ENCODE assay signal across 8 cellular contexts in the genomic region with DNA sequence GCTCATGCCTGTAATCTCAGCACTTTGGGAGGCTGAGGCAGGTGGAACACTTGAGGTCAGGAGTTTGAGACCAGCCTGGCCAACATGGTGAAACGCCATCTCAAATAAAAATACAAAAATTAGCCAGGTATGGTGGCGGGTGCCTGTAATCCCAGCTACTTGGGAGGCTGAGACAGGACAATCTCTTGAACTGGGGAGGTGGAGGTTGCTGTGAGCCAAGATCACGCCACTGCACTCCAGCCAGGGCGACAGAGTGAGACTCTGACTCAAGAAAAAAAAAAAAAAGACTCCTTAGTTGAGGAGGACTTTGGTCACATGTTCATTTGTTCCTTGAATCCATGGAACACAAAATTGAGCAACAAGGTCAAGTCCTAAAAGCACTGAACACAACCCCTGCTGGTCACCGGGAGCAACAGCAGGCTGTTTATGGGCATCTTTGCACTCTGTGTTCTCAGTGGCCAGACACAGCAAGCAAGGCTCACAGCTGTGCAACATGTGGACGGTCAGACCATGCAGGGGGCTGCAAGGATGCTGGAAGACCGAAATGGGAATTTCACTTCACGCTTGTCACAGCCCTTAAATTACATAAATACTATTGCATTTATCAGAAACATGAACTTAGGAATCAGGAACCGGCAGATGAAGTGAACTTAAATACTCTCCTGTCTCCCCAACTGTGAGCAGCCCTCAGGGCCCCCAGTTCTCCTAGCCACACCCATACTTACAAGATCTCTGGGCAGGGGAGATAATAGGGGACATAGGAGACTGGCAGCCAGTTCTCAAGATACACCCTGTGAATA. TPM values are rescaled to one million over a fixed set of nuclear protein-coding genes. Genes with fewer than 3 reads are reported as not detected.
DNase-seq lines count a peak whose midpoint lies in the region; ATAC-seq and TF ChIP-seq lines count a peak whose summit lies in the region.

No MANE protein-coding gene starts in this region.

- H3K36me3 ChIP-seq in PC-9 (ENCODE audit: low read depth) (no peaks in the 10 kb centered on the region), hepatocyte (replicated peaks; ENCODE audit: insufficient read depth, low read depth) (no peaks in the 10 kb centered on the region), smooth muscle cell (ENCODE audit: low read depth) (no peaks in the 10 kb centered on the region)

- intact Hi-C loops in PC-9 (cut with micrococcal nuclease; ENCODE audit: unreplicated experiment) = no loop called here

- H3K4me2 ChIP-seq in PC-9 (no peak overlapping the region), hepatocyte (no peak overlapping the region), smooth muscle cell (no peak overlapping the region)

- H3K27ac ChIP-seq in PC-9 (no peak overlapping the region), hepatocyte (peak overlapping the region; percentile 74), smooth muscle cell (ENCODE audit: low read depth) (no peak overlapping the region)

- H3K4me1 ChIP-seq in PC-9 (replicated peaks; ENCODE audit: insufficient read depth) = no peaks in the 10 kb centered on the region
- peaks cover 20% of the 10 kb centered on the region for H3K4me1 ChIP-seq in hepatocyte (ENCODE audit: insufficient read depth)
- no peaks in the 10 kb centered on the region for H3K4me1 ChIP-seq in smooth muscle cell (ENCODE audit: low read depth)

- H3K79me2 ChIP-seq in PC-9 (ENCODE audit: low read depth) (no peaks in the 10 kb centered on the region), hepatocyte (no peaks in the 10 kb centered on the region), smooth muscle cell (ENCODE audit: low read depth) (no peaks in the 10 kb centered on the region)

- no peaks in the 10 kb centered on the region for H3K9me2 ChIP-seq in PC-9 (ENCODE audit: insufficient read depth)
- H3K9me2 ChIP-seq in hepatocyte (replicated peaks; ENCODE audit: insufficient read depth) = no peaks in the 10 kb centered on the region

- WGBS in hepatocyte (ENCODE audit: low lambda C conversion rate, missing lambda C conversion rate) = 69% methylated on average over 9 of the region's 9 CpGs
- WGBS in smooth muscle cell (ENCODE audit: low lambda C conversion rate) = 71% methylated on average over 9 of the region's 9 CpGs

- BruUV-seq in PC-9 (replicated peaks; lab: Mats Ljungman, UMichigan) = no TSS peak

- H3K9ac ChIP-seq in smooth muscle cell (ENCODE audit: low read depth) = no peak overlapping the region

- peak; percentile 78 for TF ChIP-seq CTCF in PC-9 (conservative IDR thresholded peaks at IDR 0.05)
- TF ChIP-seq CTCF in hepatocyte (IDR thresholded peaks at IDR 0.05; ENCODE audit: poor library complexity) = peak; percentile 57
- peak; percentile 55 for TF ChIP-seq CTCF in smooth muscle cell (IDR thresholded peaks at IDR 0.05; ENCODE audit: borderline replicate concordance, insufficient read depth, poor library complexity, severe bottlenecking)

- H3K4me3 ChIP-seq in PC-9 (no peak overlapping the region), hepatocyte (no peak overlapping the region), smooth muscle cell (no peak overlapping the region)

- H4K20me1 ChIP-seq in PC-9 (ENCODE audit: insufficient read depth) (no peaks in the 10 kb centered on the region), hepatocyte (ENCODE audit: insufficient read depth, poor library complexity, severe bottlenecking) (no peaks in the 10 kb centered on the region), smooth muscle cell (ENCODE audit: low read depth) (peaks cover 6% of the 10 kb centered on the region)

- H3K9me3 ChIP-seq in PC-9 (ENCODE audit: insufficient read depth, low read depth) (no peaks in the 10 kb centered on the region), hepatocyte (ENCODE audit: low read depth) (no peaks in the 10 kb centered on the region), smooth muscle cell (replicated peaks; ENCODE audit: low read depth) (no peaks in the 10 kb centered on the region)

- H3K27me3 ChIP-seq in PC-9 (ENCODE audit: insufficient read depth, low read depth) = peaks cover 17% of the 10 kb centered on the region
- H3K27me3 ChIP-seq in hepatocyte = no peaks in the 10 kb centered on the region
- H3K27me3 ChIP-seq in smooth muscle cell (ENCODE audit: low read depth) = no peaks in the 10 kb centered on the region

- peak; percentile 49 for ATAC-seq in HG03342 (IDR thresholded peaks at IDR 0.05; ENCODE audit: unreplicated experiment)

- peaks cover 1% of the 10 kb centered on the region; the same call in 1 of the 2 replicates for H3F3A ChIP-seq in PC-9 (ENCODE audit: insufficient read depth, low read depth)
- peaks cover 10% of the 10 kb centered on the region for H3F3A ChIP-seq in smooth muscle cell (ENCODE audit: low read depth)

- DNase-seq in DMS114 treated with DMSO at 0.1 percent for 48 hours (lab: John Stamatoyannopoulos, UW; ENCODE audit: unreplicated experiment) = peak; percentile 26
- DNase-seq in PC-9 = peak; percentile 50 to 71
- DNase-seq in amniotic epithelial cell (ENCODE audit: low read depth) = peak; percentile 89
- DNase-seq in hepatocyte (ENCODE audit: low spot score) = peak; percentile 84
- no peak for DNase-seq in smooth muscle cell (lab: John Stamatoyannopoulos, UW; ENCODE audit: unreplicated experiment)
- DNase-seq in T-helper 9 cell = no peak
- no peak for DNase-seq in central memory CD4-positive, alpha-beta T cell

- CTCF ChIA-PET in PC-9 (lab: Charles Lee) = interaction anchor here (0.5 to 1.1 kb wide), 4 partner anchors 11 to 187 kb away, joined by 3 to 9 read pairs (median 3); a partner anchor contains a TSS

- H2AFZ ChIP-seq in PC-9 = no peak overlapping the region
- no peak overlapping the region for H2AFZ ChIP-seq in hepatocyte
- no peak overlapping the region for H2AFZ ChIP-seq in smooth muscle cell (ENCODE audit: low read depth)

- POLR2A ChIA-PET in PC-9 (lab: Charles Lee; ENCODE audit: unreplicated experiment) = interaction anchor here (1.2 kb wide), 1 partner anchor 49 kb away, joined by 24 read pairs; no protein-coding TSS in a partner anchor

RNA-seq across cellular contexts. Expression of a gene that starts 2.8 kb away (rescaled TPM):
- 1.2 and 3.0 TPM in 2 replicates for total RNA-seq in PC-9 (2021)
- 10.1 and 15.5 TPM in 2 replicates for total RNA-seq in hepatocyte
- 4.0 and 5.8 TPM in 2 replicates for polyA plus RNA-seq in hepatocyte
- 8.2 and 11.3 TPM in 2 replicates for total RNA-seq in smooth muscle cell
- 4.5 and 6.7 TPM in 2 replicates for polyA plus RNA-seq in smooth muscle cell

RNA-seq across cellular contexts. Expression of a gene that starts 39.9 kb away (rescaled TPM):
- total RNA-seq in PC-9 (2021) (24.8 and 30.0 TPM in 2 replicates), hepatocyte (26.9 and 30.9 TPM in 2 replicates), smooth muscle cell (27.8 and 28.5 TPM in 2 replicates)
- polyA plus RNA-seq in hepatocyte (48.0 and 51.7 TPM in 2 replicates), smooth muscle cell (37.7 and 43.7 TPM in 2 replicates)

RNA-seq across cellular contexts. Expression of a gene that starts 48.1 kb away (rescaled TPM):
- not detected in 2 replicates for total RNA-seq in PC-9 (2021)
- not detected in 2 replicates for total RNA-seq in hepatocyte
- polyA plus RNA-seq in hepatocyte = not detected in 2 replicates
- total RNA-seq in smooth muscle cell = not detected in 2 replicates
- not detected in 2 replicates for polyA plus RNA-seq in smooth muscle cell

Comparison
In these comparisons a context has a peak if more than half of its experiments do, and no peak if none do; other contexts are left out.
1. DNase-seq: peak in DMS114 treated with DMSO at 0.1 percent for 48 hours (single experiment), PC-9 (2 of 2), amniotic epithelial cell (single experiment) and hepatocyte (single experiment); none in smooth muscle cell (single experiment), T-helper 9 cell (single experiment) and central memory CD4-positive, alpha-beta T cell (single experiment).
2. Peak in every context shown above with its lines, with median percentiles within 50 percentile points of each other: CTCF ChIP-seq.